ENCODE assay signal across 12 cellular contexts in genomic region chr15:39511000-39511914, GRCh38.
DNase-seq lines count a peak whose midpoint lies in the region; ATAC-seq and TF ChIP-seq lines count a peak whose summit lies in the region.
"Had no signal": no experiment of that assay in that cellular context is flagged by ENCODE, and none has a peak within 500 bp of the region (broad histone marks: within the 10 kb centered on the region; RNA-seq: fewer than 3 reads in every experiment).

No MANE protein-coding gene starts in this region.

- H3K4me1 ChIP-seq in CD8-positive, alpha-beta T cell (ENCODE audit: insufficient read depth, low read length), result no peaks in the 10 kb centered on the region

- no peak for TF ChIP-seq CTCF in CD8-positive, alpha-beta T cell (IDR thresholded peaks at IDR 0.05)

- no peaks in the 10 kb centered on the region for H3K4me1 Mint-ChIP-seq in CD8-positive, alpha-beta T cell (ENCODE audit: low read depth)

- CTCF ChIA-PET in CD8-positive, alpha-beta T cell (lab: Charles Lee), result no interaction called here

- no peaks in the 10 kb centered on the region for H3K9me3 ChIP-seq in CD8-positive, alpha-beta T cell (ENCODE audit: low read length)
- H3K9me3 ChIP-seq: neutrophil had no signal

- peaks cover 6% of the 10 kb centered on the region for H3K9me3 Mint-ChIP-seq in CD8-positive, alpha-beta T cell

- H3K36me3 Mint-ChIP-seq in CD8-positive, alpha-beta T cell, result no peaks in the 10 kb centered on the region

- POLR2A ChIA-PET in CD8-positive, alpha-beta T cell (lab: Charles Lee), result no interaction called here

- peaks cover 23% of the 10 kb centered on the region for H3K27me3 Mint-ChIP-seq in CD8-positive, alpha-beta T cell (ENCODE audit: low read depth)

- ATAC-seq in esophagus mucosa, result peak; percentile 45
- no peak for ATAC-seq in CD8-positive, alpha-beta T cell
- no peak for ATAC-seq in GM21367 (IDR thresholded peaks at IDR 0.05; ENCODE audit: unreplicated experiment)
- ATAC-seq: stimulated activated naive CD8-positive, alpha-beta T cell treated with anti-CD3 and anti-CD28 coated beads, Interleukin-15, Interleukin-2, amounts not matched to agents 100 U/mL and 50 U/mL, for 24 hours had no signal

- H3K27ac ChIP-seq in CD8-positive, alpha-beta T cell (ENCODE audit: low read depth, low read length), result no peak overlapping the region
- H3K27ac ChIP-seq: neutrophil had no signal

- no peak overlapping the region for H3K4me3 Mint-ChIP-seq in CD8-positive, alpha-beta T cell
- H3K4me3 Mint-ChIP-seq: CD4-positive, alpha-beta T cell had no signal

- H3K36me3 ChIP-seq in CD8-positive, alpha-beta T cell (ENCODE audit: insufficient read depth, low read length), result no peaks in the 10 kb centered on the region
- H3K36me3 ChIP-seq: neutrophil had no signal

- H3K4me3 ChIP-seq in CD8-positive, alpha-beta T cell (ENCODE audit: low read depth, low read length), result no peak overlapping the region

- no peaks in the 10 kb centered on the region for H3K27me3 ChIP-seq in CD8-positive, alpha-beta T cell (ENCODE audit: insufficient read depth, low read length)

- H3K27ac Mint-ChIP-seq in CD8-positive, alpha-beta T cell, result no peak overlapping the region
- H3K27ac Mint-ChIP-seq: CD4-positive, alpha-beta T cell had no signal

- intact Hi-C loops in CD8-positive, alpha-beta T cell (cut with DNase I, micrococcal nuclease), result no loop called here

- DNase-seq in AG08396 (ENCODE audit: low spot score), result peak; percentile 87
- peak; percentile 25 for DNase-seq in NCI-H226
- DNase-seq in myocyte (ENCODE audit: low read depth), result peak; percentile 97
- no peak for DNase-seq in CD8-positive, alpha-beta T cell
- DNase-seq in foreskin melanocyte, result no peak
- no peak for DNase-seq in globus pallidus (ENCODE audit: low spot score)
- DNase-seq: activated CD4-positive, alpha-beta T cell treated with anti-CD3 and anti-CD28 coated beads, Interleukin-2, amount 50 U/mL, for 48 hours; CD4-positive, alpha-beta T cell; stimulated activated naive CD8-positive, alpha-beta T cell treated with anti-CD3 and anti-CD28 coated beads, Interleukin-15, Interleukin-2, amounts not matched to agents 100 U/mL and 50 U/mL, for 24 hours had no signal

Comparison
In these comparisons a context has a peak if more than half of its experiments do, and no peak if none do; other contexts are left out.
1. DNase-seq: peak in AG08396 (single experiment), NCI-H226 (single experiment) and myocyte (single experiment); none in CD8-positive, alpha-beta T cell (0 of 7), foreskin melanocyte (single experiment) and globus pallidus (single experiment).